30 cellular contexts compared by ENCODE assay signal in the genomic region with DNA sequence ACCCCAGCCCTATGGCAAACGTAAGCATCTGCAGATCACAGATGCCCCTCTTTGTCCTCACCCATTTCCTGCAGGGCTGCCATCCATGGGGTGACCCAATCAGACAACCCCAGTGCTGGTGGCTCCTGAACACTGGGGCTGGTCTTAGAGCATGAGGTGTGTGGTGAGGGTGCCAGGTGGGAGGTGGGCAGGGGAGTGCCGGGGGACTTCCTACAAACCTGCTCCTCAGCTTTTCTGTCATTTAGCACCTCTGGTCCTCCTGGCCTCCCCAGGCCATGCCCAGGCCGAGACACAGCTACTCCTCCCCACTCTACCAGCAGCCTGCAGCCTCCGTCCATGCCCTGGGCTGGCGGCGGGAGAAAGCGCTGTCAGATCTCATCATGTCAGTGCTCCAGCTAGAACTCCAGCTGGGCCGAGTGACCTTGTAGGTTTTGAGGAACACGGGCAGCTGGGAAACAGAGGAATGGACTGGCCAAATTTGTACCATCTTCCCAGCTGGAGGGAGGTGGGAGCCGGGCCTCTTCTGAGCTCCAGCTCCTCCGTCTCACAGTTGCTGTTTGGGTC.
"Had no signal": no experiment of that assay in that cellular context is flagged by ENCODE, and none has a peak within 500 bp of the region (broad histone marks: within the 10 kb centered on the region; RNA-seq: fewer than 3 reads in every experiment).

No MANE protein-coding gene starts in this region.

- H3K4me2 ChIP-seq: hepatocyte had no signal

- H3K36me3 ChIP-seq: heart left ventricle, left lung, lower lobe of right lung, neutrophil, suprapubic skin, thoracic aorta, tibial artery, upper lobe of right lung had no signal

- H3K79me2 ChIP-seq: hepatocyte, parathyroid adenoma had no signal

- H3K36me3 Mint-ChIP-seq: naive B cell; stimulated activated effector memory CD8-positive, alpha-beta T cell treated with anti-CD3 and anti-CD28 coated beads, Interleukin-12 subunit alpha, Interleukin-12 subunit beta, amount 100 ng/mL, for 72 hours had no signal

- H3K27me3 ChIP-seq: hepatocyte had no signal

- H3K4me3 Mint-ChIP-seq: naive B cell; nephron; neural crest cell; stimulated activated effector memory CD8-positive, alpha-beta T cell treated with anti-CD3 and anti-CD28 coated beads, Interleukin-12 subunit alpha, Interleukin-12 subunit beta, amount 100 ng/mL, for 72 hours; stimulated activated naive CD8-positive, alpha-beta T cell treated with anti-CD3 and anti-CD28 coated beads, Interleukin-15, Interleukin-2, amounts not matched to agents 100 ng/mL and 50 ng/mL, for 24 hours had no signal

- ATAC-seq: heart left ventricle; left cardiac atrium; left lung; lower lobe of right lung; right cardiac atrium; sciatic nerve; stimulated activated effector memory CD8-positive, alpha-beta T cell treated with anti-CD3 and anti-CD28 coated beads, Interleukin-12 subunit alpha, Interleukin-12 subunit beta, amount 100 ng/mL, for 72 hours had no signal

- H3K4me1 Mint-ChIP-seq: naive B cell; neural crest cell; stimulated activated effector memory CD8-positive, alpha-beta T cell treated with anti-CD3 and anti-CD28 coated beads, Interleukin-12 subunit alpha, Interleukin-12 subunit beta, amount 100 ng/mL, for 72 hours had no signal

- DNase-seq: glutamatergic neuron; heart left ventricle; islet precursor cell; kidney glomerular epithelial cell; left cardiac atrium; left lung; lower lobe of right lung; mammary epithelial cell; mesenchymal stem cell; naive B cell; occipital lobe; right cardiac atrium; stimulated activated CD4-positive, alpha-beta T cell treated with anti-CD3 and anti-CD28 coated beads, Interleukin-4, amount 100 ng/mL, for 24 hours; stimulated activated naive CD4-positive, alpha-beta T cell; tibial artery; trophoblast cell; upper lobe of right lung had no signal

- H3K4me1 ChIP-seq: left lung, lower lobe of right lung, parathyroid adenoma, suprapubic skin, tibial artery, upper lobe of right lung had no signal

- H2AFZ ChIP-seq: hepatocyte, parathyroid adenoma had no signal

- H3K4me3 ChIP-seq: heart left ventricle, hepatocyte, left lung, lower lobe of right lung, skin epidermis, suprapubic skin, thoracic aorta, tibial artery, upper lobe of right lung had no signal

- H3K9me3 Mint-ChIP-seq: naive B cell; nephron; neural crest cell; stimulated activated effector memory CD8-positive, alpha-beta T cell treated with anti-CD3 and anti-CD28 coated beads, Interleukin-12 subunit alpha, Interleukin-12 subunit beta, amount 100 ng/mL, for 72 hours; stimulated activated naive CD8-positive, alpha-beta T cell treated with anti-CD3 and anti-CD28 coated beads, Interleukin-15, Interleukin-2, amounts not matched to agents 100 ng/mL and 50 ng/mL, for 24 hours had no signal

- H3K9me3 ChIP-seq: heart left ventricle, left lung, lower lobe of right lung, neutrophil, suprapubic skin, thoracic aorta, tibial artery, upper lobe of right lung had no signal

- H3K9ac ChIP-seq: parathyroid adenoma had no signal

- H3K27ac Mint-ChIP-seq: naive B cell; nephron; progenitor cell of endocrine pancreas; stimulated activated effector memory CD8-positive, alpha-beta T cell treated with anti-CD3 and anti-CD28 coated beads, Interleukin-12 subunit alpha, Interleukin-12 subunit beta, amount 100 ng/mL, for 72 hours; stimulated activated naive CD8-positive, alpha-beta T cell treated with anti-CD3 and anti-CD28 coated beads, Interleukin-15, Interleukin-2, amounts not matched to agents 100 ng/mL and 50 ng/mL, for 24 hours had no signal

- H3K27ac ChIP-seq: heart left ventricle, hepatocyte, left lung, lower lobe of right lung, neutrophil, parathyroid adenoma, skin epidermis, suprapubic skin, thoracic aorta, tibial artery, upper lobe of right lung had no signal

- FAIRE-seq: urothelium cell line had no signal
